In genomic region chr2:117875786-117876185, GRCh38 we compare ENCODE assay signal across 24 cellular contexts.
"Had no signal": no experiment of that assay in that cellular context is flagged by ENCODE, and none has a peak within 500 bp of the region (broad histone marks: within the 10 kb centered on the region; RNA-seq: fewer than 3 reads in every experiment).

No MANE protein-coding gene starts in this region.

- H3K27me3 ChIP-seq: hepatocyte, right lobe of liver, suprapubic skin, thyroid gland had no signal

- H3K4me1 ChIP-seq: left ventricle myocardium inferior, lower lobe of right lung, psoas muscle, right lobe of liver, suprapubic skin, thyroid gland had no signal

- H3K9me3 ChIP-seq: left ventricle myocardium inferior, lower lobe of right lung, psoas muscle, right lobe of liver, suprapubic skin, thyroid gland had no signal

- H3K4me1 Mint-ChIP-seq: memory B cell; naive B cell; nephron progenitor cell; stimulated activated effector memory CD8-positive, alpha-beta T cell treated with anti-CD3 and anti-CD28 coated beads, Interleukin-12 subunit alpha, Interleukin-12 subunit beta, amount 100 ng/mL, for 72 hours had no signal

- H3K36me3 Mint-ChIP-seq: memory B cell; naive B cell; stimulated activated effector memory CD8-positive, alpha-beta T cell treated with anti-CD3 and anti-CD28 coated beads, Interleukin-12 subunit alpha, Interleukin-12 subunit beta, amount 100 ng/mL, for 72 hours; type B pancreatic cell had no signal

- H3K36me3 ChIP-seq: left ventricle myocardium inferior, lower lobe of right lung, right lobe of liver, suprapubic skin, thyroid gland had no signal

- H3K9me3 Mint-ChIP-seq: endodermal cell, memory B cell, nephron progenitor cell, type B pancreatic cell had no signal

- H2AFZ ChIP-seq: hepatocyte had no signal

- H3K27ac ChIP-seq: hepatocyte, left ventricle myocardium inferior, lower lobe of right lung, psoas muscle, right lobe of liver, suprapubic skin, thyroid gland had no signal

- FAIRE-seq: endothelial cell of umbilical vein, kidney, urothelium cell line had no signal

- H3K4me2 ChIP-seq: hepatocyte had no signal

- H3K4me3 ChIP-seq: hepatocyte, left ventricle myocardium inferior, lower lobe of right lung, psoas muscle, right lobe of liver, suprapubic skin, thyroid gland had no signal

- ATAC-seq: left cardiac atrium; lower lobe of right lung; psoas muscle; right lobe of liver; stimulated activated effector memory CD8-positive, alpha-beta T cell treated with anti-CD3 and anti-CD28 coated beads, Interleukin-12 subunit alpha, Interleukin-12 subunit beta, amount 100 ng/mL, for 72 hours; stimulated activated naive CD8-positive, alpha-beta T cell treated with anti-CD3 and anti-CD28 coated beads, Interleukin-15, Interleukin-2, amounts not matched to agents 100 U/mL and 50 U/mL, for 24 hours had no signal

- H3K79me2 ChIP-seq: hepatocyte had no signal

- H3K27ac Mint-ChIP-seq: endodermal cell; memory B cell; nephron progenitor cell; stimulated activated effector memory CD8-positive, alpha-beta T cell treated with anti-CD3 and anti-CD28 coated beads, Interleukin-12 subunit alpha, Interleukin-12 subunit beta, amount 100 ng/mL, for 72 hours; type B pancreatic cell had no signal

- DNase-seq: effector CD4-positive, alpha-beta T cell; endodermal cell; foreskin melanocyte; head of caudate nucleus; kidney; left cardiac atrium; left ventricle myocardium inferior; lower lobe of right lung; naive B cell; nephron progenitor cell; psoas muscle; retina; right lobe of liver; stimulated activated CD4-positive, alpha-beta T cell treated with anti-CD3 and anti-CD28 coated beads, Interleukin-4, amount 100 ng/mL, for 1 hour; stimulated activated CD8-positive, alpha-beta memory T cell treated with anti-CD3 and anti-CD28 coated beads, Interleukin-4, amount 100 ng/mL, for 48 hours; stimulated activated naive CD8-positive, alpha-beta T cell treated with anti-CD3 and anti-CD28 coated beads, Interleukin-15, Interleukin-2, amounts not matched to agents 100 U/mL and 50 U/mL, for 24 hours; thyroid gland had no signal

- H3K4me3 Mint-ChIP-seq: endodermal cell; memory B cell; naive B cell; nephron progenitor cell; stimulated activated effector memory CD8-positive, alpha-beta T cell treated with anti-CD3 and anti-CD28 coated beads, Interleukin-12 subunit alpha, Interleukin-12 subunit beta, amount 100 ng/mL, for 72 hours; type B pancreatic cell had no signal
